ENCODE assay signal across 22 cellular contexts in genomic region chr15:92524161-92524560, GRCh38.
DNase-seq lines count a peak whose midpoint lies in the region; ATAC-seq, FAIRE-seq and TF ChIP-seq lines count a peak whose summit lies in the region.
"Had no signal": no experiment of that assay in that cellular context is flagged by ENCODE, and none has a peak within 500 bp of the region (broad histone marks: within the 10 kb centered on the region; RNA-seq: fewer than 3 reads in every experiment).

No MANE protein-coding gene starts in this region.

- intact Hi-C loops in gastrocnemius medialis (cut with DNase I; ENCODE audit: low total_unique reads), result loop anchor here (5.0 kb wide), 3 partner anchors 73 to 427 kb away; no protein-coding TSS in a partner anchor

- peaks cover 49% of the 10 kb centered on the region for H3K4me1 Mint-ChIP-seq in brain

- peaks cover 2% of the 10 kb centered on the region for H3K27me3 Mint-ChIP-seq in brain

- DNase-seq in MG63 (peak; percentile 28), kidney glomerular epithelial cell (lab: John Stamatoyannopoulos, UW) (peak; percentile 25), gastrocnemius medialis (peak in 1 of 2 donors; percentile 27), NCI-H1105 (lab: John Stamatoyannopoulos, UW) (no peak), HTR-8/SVneo (ENCODE audit: insufficient read length, low spot score) (no peak), right atrium auricular region (ENCODE audit: low spot score) (no peak)
- no peak for DNase-seq in stimulated activated CD4-positive, alpha-beta T cell treated with anti-CD3 and anti-CD28 coated beads, Interleukin-2, amount 100 ng/mL, for 48 hours
- DNase-seq: CD4-positive, alpha-beta T cell; COR-L47; DMS 273 treated with DMSO at 0.1 percent for 48 hours; DND-41; Kasumi-1; NCI-H1092 treated with DMSO at 0.1 percent for 48 hours; NCI-H146; NCI-H2029; NCI-H2171; NCI-H524 treated with DMSO at 0.1 percent for 48 hours; Peyer's patch; SJCRH30 had no signal

- no peak for TF ChIP-seq POLR2A in gastrocnemius medialis (IDR thresholded peaks at IDR 0.05)

- H3K9me3 Mint-ChIP-seq in brain, result peaks cover 4 to 15% (median 8%) of the 10 kb centered on the region in 5 experiments
- H3K9me3 Mint-ChIP-seq: CD4-positive, alpha-beta T cell had no signal

- ATAC-seq in gastrocnemius medialis, result peak; percentile 46 to 65

- no peak for FAIRE-seq in HTR-8/SVneo (lab: Jason Lieb, UNC)
- FAIRE-seq: G401.6, GM19239 had no signal

- H3K27ac Mint-ChIP-seq in brain, result peak overlapping the region in 3 of 5 experiments; percentile 63 to 95 (median 69)
- H3K27ac Mint-ChIP-seq: CD4-positive, alpha-beta T cell had no signal

- peaks cover 18 to 31% of the 10 kb centered on the region in 2 donors for H3K4me1 ChIP-seq in gastrocnemius medialis
- H3K4me1 ChIP-seq in right atrium auricular region, result no peaks in the 10 kb centered on the region
- H3K4me1 ChIP-seq: Peyer's patch had no signal

- H3K27me3 ChIP-seq in MG63 (no peaks in the 10 kb centered on the region), gastrocnemius medialis (no peaks in the 10 kb centered on the region), right atrium auricular region (no peaks in the 10 kb centered on the region)
- H3K27me3 ChIP-seq: Peyer's patch, SJCRH30 had no signal

- H3K9me3 ChIP-seq in MG63 (no peaks in the 10 kb centered on the region), gastrocnemius medialis (no peaks in the 10 kb centered on the region), right atrium auricular region (no peaks in the 10 kb centered on the region)
- H3K9me3 ChIP-seq: Peyer's patch, SJCRH30 had no signal

- no peaks in the 10 kb centered on the region for H3K36me3 Mint-ChIP-seq in brain

- no peaks in the 10 kb centered on the region for H3K36me3 ChIP-seq in MG63
- no peaks in the 10 kb centered on the region for H3K36me3 ChIP-seq in gastrocnemius medialis
- H3K36me3 ChIP-seq in right atrium auricular region, result no peaks in the 10 kb centered on the region
- H3K36me3 ChIP-seq: Peyer's patch, SJCRH30 had no signal

- no peak overlapping the region for H3K4me3 Mint-ChIP-seq in brain
- H3K4me3 Mint-ChIP-seq: CD4-positive, alpha-beta T cell had no signal

- no peak for TF ChIP-seq CTCF in brain (conservative IDR thresholded peaks at IDR 0.05)
- TF ChIP-seq CTCF in gastrocnemius medialis (IDR thresholded peaks at IDR 0.05 in 4 of 5, conservative IDR thresholded peaks at IDR 0.05 in 1 of 5), result no peak
- TF ChIP-seq CTCF in right atrium auricular region (IDR thresholded peaks at IDR 0.05), result no peak

- in situ Hi-C loops in gastrocnemius medialis (cut with MboI; ENCODE audit: low sequenced_read_pairs in 4 of 4), result loop anchor here (5.0 to 10.0 kb wide), 5 partner anchors 91 to 193 kb away; no protein-coding TSS in a partner anchor

- H3K27ac ChIP-seq in gastrocnemius medialis (peak overlapping the region in 3 of 4 donors; percentile 12 to 73 (median 64)), right atrium auricular region (no peak overlapping the region)
- H3K27ac ChIP-seq: Peyer's patch, SJCRH30 had no signal

- H3K4me3 ChIP-seq in MG63 (no peak overlapping the region), gastrocnemius medialis (no peak overlapping the region), right atrium auricular region (no peak overlapping the region)
- H3K4me3 ChIP-seq: Peyer's patch, SJCRH30 had no signal

Comparison
In these comparisons a context has a peak if more than half of its experiments do, and no peak if none do; other contexts are left out.
1. DNase-seq: peak in MG63 (single experiment) and kidney glomerular epithelial cell (single experiment); none in NCI-H1105 (single experiment), stimulated activated CD4-positive, alpha-beta T cell treated with anti-CD3 and anti-CD28 coated beads, Interleukin-2, amount 100 ng/mL, for 48 hours (0 of 2), HTR-8/SVneo (single experiment) and right atrium auricular region (single experiment).
2. H3K27ac ChIP-seq: peak in gastrocnemius medialis (3 of 4); none in right atrium auricular region (0 of 2).